9 cellular contexts compared by ENCODE assay signal in the genomic region with DNA sequence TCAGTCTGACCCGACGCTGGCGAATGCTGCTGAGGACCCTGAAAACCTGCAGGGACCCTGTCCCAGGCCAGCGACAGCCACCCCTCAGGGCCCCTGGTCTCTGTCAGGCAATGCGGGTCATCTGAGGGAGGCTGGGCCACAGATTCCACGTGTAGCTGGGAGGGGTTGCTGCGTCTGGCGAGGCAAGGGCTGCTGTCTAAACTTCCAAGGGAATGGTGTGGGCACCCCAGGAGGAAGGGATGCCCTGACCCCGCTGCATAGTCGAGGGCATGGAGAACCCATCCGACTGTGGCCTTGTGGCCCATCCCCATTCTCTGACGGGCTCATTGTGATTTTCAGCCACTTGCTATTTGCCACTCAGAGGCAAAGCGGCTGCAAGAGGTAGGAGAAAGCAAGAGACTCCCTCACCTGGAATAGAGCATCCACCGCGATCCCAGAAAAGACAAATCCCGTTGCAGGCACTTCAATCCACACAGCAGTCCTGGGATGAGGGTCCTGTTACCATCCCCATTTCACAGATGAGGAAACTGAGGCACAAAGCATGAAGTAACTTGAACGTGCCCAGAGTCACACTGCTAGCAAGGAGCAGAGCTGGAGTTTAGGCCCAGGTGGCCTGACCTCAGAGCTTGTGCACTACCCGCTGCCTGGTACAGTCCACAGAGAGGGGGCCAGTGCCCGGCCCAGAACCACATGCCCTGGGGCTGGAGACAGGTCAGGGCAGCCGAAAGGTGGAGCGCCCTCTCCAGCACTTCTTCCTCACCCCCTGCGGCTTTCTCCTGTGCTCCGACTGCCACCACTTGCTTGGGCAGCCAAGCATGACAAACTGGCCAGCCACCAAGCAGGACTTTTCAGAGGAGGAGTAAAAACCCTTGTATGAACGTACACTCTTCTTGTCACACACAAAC.
A peak's percentile ranks its signal among the peaks of the same experiment; 100 is the strongest.
DNase-seq lines count a peak whose midpoint lies in the region; ATAC-seq, FAIRE-seq and TF ChIP-seq lines count a peak whose summit lies in the region.
"Had no signal": no experiment of that assay in that cellular context is flagged by ENCODE, and none has a peak within 500 bp of the region (broad histone marks: within the 10 kb centered on the region; RNA-seq: fewer than 3 reads in every experiment).

No MANE protein-coding gene starts in this region.

- DNase-seq in adipocyte (ENCODE audit: low read depth) (no peak), 8988T (no peak), GM19239 (ENCODE audit: insufficient read length, low spot score) (no peak)
- DNase-seq in central memory CD4-positive, alpha-beta T cell: no peak

- H3K27ac ChIP-seq in C4-2B (peak overlapping the region; percentile 3), muscle layer of colon (ENCODE audit: low read depth, low read length) (peak overlapping the region; percentile 12)

- H3K9ac ChIP-seq in adipocyte (ENCODE audit: low read length): peak overlapping the region; percentile 72
- no peak overlapping the region for H3K9ac ChIP-seq in muscle layer of colon (ENCODE audit: low read length)

- H3K36me3 ChIP-seq in adipocyte (ENCODE audit: control insufficient read depth, insufficient read depth, low read length, severe bottlenecking): peaks cover 69% of the 10 kb centered on the region
- H3K36me3 ChIP-seq in muscle layer of colon (ENCODE audit: insufficient read depth, low read length): peaks cover 14% of the 10 kb centered on the region

- no peaks in the 10 kb centered on the region for H3K9me3 ChIP-seq in adipocyte (ENCODE audit: control insufficient read depth, low read length)
- no peaks in the 10 kb centered on the region for H3K9me3 ChIP-seq in muscle layer of colon (ENCODE audit: low read length)

- H3K4me1 ChIP-seq in adipocyte (ENCODE audit: control insufficient read depth, insufficient read depth, low read length): peaks cover 77% of the 10 kb centered on the region
- peaks cover 55% of the 10 kb centered on the region for H3K4me1 ChIP-seq in muscle layer of colon (ENCODE audit: insufficient read depth, low read length)

- H3K27me3 ChIP-seq in adipocyte (replicated peaks; ENCODE audit: control insufficient read depth, insufficient read depth, low read length) (no peaks in the 10 kb centered on the region), muscle layer of colon (ENCODE audit: control insufficient read depth in 1 of 2, insufficient read depth in 2 of 2, low read length in 2 of 2) (no peaks in the 10 kb centered on the region)

- TF ChIP-seq CTCF in C4-2B (conservative IDR thresholded peaks at IDR 0.05): no peak

- FAIRE-seq in GM19239 (lab: Jason Lieb, UNC): no peak
- FAIRE-seq: endometrium had no signal

- peak; percentile 35 for ATAC-seq in GM21381 (IDR thresholded peaks at IDR 0.05; ENCODE audit: unreplicated experiment)
- ATAC-seq in HG03196 (IDR thresholded peaks at IDR 0.05; ENCODE audit: unreplicated experiment): no peak

- no peak overlapping the region for H3K4me3 ChIP-seq in adipocyte (ENCODE audit: low read length)
- no peak overlapping the region for H3K4me3 ChIP-seq in muscle layer of colon (ENCODE audit: low read depth in 1 of 2, low read length in 2 of 2)
